Comparison of ENCODE assay signal across 8 cellular contexts in genomic region chr9:20611751-20612287, GRCh38. TPM values are rescaled to one million over a fixed set of nuclear protein-coding genes. Genes with fewer than 3 reads are reported as not detected.
DNase-seq lines count a peak whose midpoint lies in the region; ATAC-seq and TF ChIP-seq lines count a peak whose summit lies in the region.

No MANE protein-coding gene starts in this region.

- no peaks in the 10 kb centered on the region for H3K27me3 ChIP-seq in body of pancreas
- H3K27me3 ChIP-seq in lower lobe of right lung (ENCODE audit: low read depth): no peaks in the 10 kb centered on the region

- no peak overlapping the region for H3K4me3 ChIP-seq in body of pancreas
- no peak overlapping the region for H3K4me3 ChIP-seq in lower lobe of right lung

- peak overlapping the region; percentile 61 for H3K27ac Mint-ChIP-seq in HFFc6

- H3K36me3 ChIP-seq in body of pancreas (replicated peaks in 1 of 2; ENCODE audit: insufficient read depth in 1 of 2, low read depth in 2 of 2) (no peaks in the 10 kb centered on the region), lower lobe of right lung (no peaks in the 10 kb centered on the region)

- H3K27ac ChIP-seq in body of pancreas (peak overlapping the region in 3 of 4 donors; percentile 22 to 55 (median 31)), lower lobe of right lung (peak overlapping the region; percentile 12)

- TF ChIP-seq CTCF in HFFc6 (IDR thresholded peaks at IDR 0.05): peak; percentile 83
- peak in 6 of 7 experiments; percentile 33 to 70 (median 66) for TF ChIP-seq CTCF in body of pancreas (IDR thresholded peaks at IDR 0.05)
- TF ChIP-seq CTCF in lower lobe of right lung (IDR thresholded peaks at IDR 0.05): peak; percentile 45

- no peaks in the 10 kb centered on the region for H3K9me3 Mint-ChIP-seq in HFFc6

- 12% methylated on average over 3 of the region's 3 CpGs for WGBS in body of pancreas, 2 donors

- H3K4me1 ChIP-seq in body of pancreas (peaks cover 20% of the 10 kb centered on the region), lower lobe of right lung (peaks cover 33% of the 10 kb centered on the region)

- H3K9me3 ChIP-seq in body of pancreas (no peaks in the 10 kb centered on the region), lower lobe of right lung (no peaks in the 10 kb centered on the region)

- no peaks in the 10 kb centered on the region for H3K27me3 Mint-ChIP-seq in HFFc6 (ENCODE audit: insufficient read depth)

- intact Hi-C loops in body of pancreas (cut with DNase I): no loop called here
- intact Hi-C loops in lower lobe of right lung (cut with DNase I): no loop called here
- intact Hi-C loops in posterior vena cava (cut with DNase I): no loop called here

- no peak for TF ChIP-seq POLR2A in body of pancreas (IDR thresholded peaks at IDR 0.05)

- peak; percentile 96 for ATAC-seq in body of pancreas
- peak; percentile 83 to 92 for ATAC-seq in lower lobe of right lung
- ATAC-seq in HG02938 (IDR thresholded peaks at IDR 0.05; ENCODE audit: unreplicated experiment): no peak

- peaks cover 5% of the 10 kb centered on the region; the same call in 1 of the 2 replicates for H3K36me3 Mint-ChIP-seq in HFFc6 (ENCODE audit: low read depth)

- peaks cover 68% of the 10 kb centered on the region for H3K4me1 Mint-ChIP-seq in HFFc6 (ENCODE audit: low read depth)

- peak overlapping the region; percentile 80 for H3K4me3 Mint-ChIP-seq in HFFc6

- peak; percentile 17 for DNase-seq in AG20443 (ENCODE audit: low spot score)
- DNase-seq in HFFc6: peak; percentile 76
- no peak for DNase-seq in body of pancreas
- no peak for DNase-seq in lower lobe of right lung
- no peak for DNase-seq in posterior vena cava (ENCODE audit: low spot score)
- no peak for DNase-seq in inferior parietal cortex (ENCODE audit: extremely low spot score)
- DNase-seq in NCI-H2171 treated with DMSO at 0.1 percent for 48 hours (lab: John Stamatoyannopoulos, UW): no peak

RNA-seq across cellular contexts. Expression of gene MLLT3, which starts 10.5 kb away (rescaled TPM):
- total RNA-seq in HFFc6 (2021; fragmentation: NEBNext Ultra II Directional; extraction: Animal tissue kit (Norgen Biotek cat#: 25700)): 10 to 100 TPM; 23.1 to 27.5 (median 24.7) TPM
- total RNA-seq in body of pancreas (1 to 10 TPM; 5.6 to 5.7 TPM), lower lobe of right lung (18.0 TPM), posterior vena cava (1 to 10 TPM; 6.5 to 7.6 TPM)

Comparison
In these comparisons a context has a peak if more than half of its experiments do, and no peak if none do; other contexts are left out.
1. DNase-seq: peak in AG20443 (single experiment) and HFFc6 (single experiment); none in body of pancreas (0 of 4), lower lobe of right lung (single experiment), posterior vena cava (single experiment), inferior parietal cortex (single experiment) and NCI-H2171 treated with DMSO at 0.1 percent for 48 hours (single experiment).
2. Peak in every context shown above with its lines, with median percentiles within 50 percentile points of each other: CTCF ChIP-seq.